Comparison of ENCODE assay signal across 11 cellular contexts in genomic region chr20:3681931-3682820, GRCh38. TPM values are rescaled to one million over a fixed set of nuclear protein-coding genes. Genes with fewer than 3 reads are reported as not detected.
DNase-seq lines count a peak whose midpoint lies in the region; ATAC-seq and TF ChIP-seq lines count a peak whose summit lies in the region.
"Had no signal": no experiment of that assay in that cellular context is flagged by ENCODE, and none has a peak within 500 bp of the region (broad histone marks: within the 10 kb centered on the region; RNA-seq: fewer than 3 reads in every experiment).

ADAM33 (minus strand) TSS chr20:3682010; CDS start chr20:3682004, 6 bp downstream.

- peak within 1 kb of the TSS; percentile 66 for H2AFZ ChIP-seq in parathyroid adenoma

- DNase-seq in AG20443 (ENCODE audit: low spot score) = peak; percentile 78
- peak; percentile 29 for DNase-seq in amniotic epithelial cell (ENCODE audit: low read depth)
- DNase-seq in left ventricle myocardium inferior = peak; percentile 64
- DNase-seq in putamen (ENCODE audit: low spot score) = no peak
- DNase-seq in activated CD4-positive, alpha-beta T cell treated with anti-CD3 and anti-CD28 coated beads for 48 hours = no peak
- DNase-seq: T-helper 9 cell had no signal

- TF ChIP-seq CTCF in left ventricle myocardium inferior (IDR thresholded peaks at IDR 0.05; ENCODE audit: borderline replicate concordance) (no peak), parathyroid adenoma (IDR thresholded peaks at IDR 0.05) (no peak)

- H3K36me3 ChIP-seq in left ventricle myocardium inferior (no peaks in the 10 kb centered on the region), parathyroid adenoma (ENCODE audit: control insufficient read depth, insufficient read depth, low read length) (no peaks in the 10 kb centered on the region)
- H3K36me3 ChIP-seq: adrenal gland had no signal

- H3K4me1 ChIP-seq in left ventricle myocardium inferior (peaks cover 47% of the 10 kb centered on the region), parathyroid adenoma (no peaks in the 10 kb centered on the region)

- intact Hi-C loops in left ventricle myocardium inferior (cut with micrococcal nuclease) = no loop called here

- H3K9me3 ChIP-seq in left ventricle myocardium inferior (replicated peaks) (no peaks in the 10 kb centered on the region), parathyroid adenoma (ENCODE audit: control insufficient read depth, low read length) (no peaks in the 10 kb centered on the region)
- H3K9me3 ChIP-seq: adrenal gland had no signal

- ATAC-seq in GM19397 (IDR thresholded peaks at IDR 0.05; ENCODE audit: unreplicated experiment) = no peak
- ATAC-seq in HG02973 (IDR thresholded peaks at IDR 0.05; ENCODE audit: unreplicated experiment) = no peak

- H3K27me3 ChIP-seq in left ventricle myocardium inferior (ENCODE audit: low read depth) (peaks cover 38% of the 10 kb centered on the region), parathyroid adenoma (ENCODE audit: control insufficient read depth, insufficient read depth, low read length) (no peaks in the 10 kb centered on the region)

- no peak within 1 kb of the TSS for H3K9ac ChIP-seq in parathyroid adenoma

- H3K27ac ChIP-seq in left ventricle myocardium inferior (replicated peaks) = peak within 1 kb of the TSS; percentile 83
- H3K27ac ChIP-seq in parathyroid adenoma = no peak within 1 kb of the TSS

- H3K79me2 ChIP-seq in parathyroid adenoma = no peaks in the 10 kb centered on the region

- H3K4me3 ChIP-seq in left ventricle myocardium inferior (peak within 1 kb of the TSS; percentile 72), parathyroid adenoma (ENCODE audit: low read depth, low read length) (no peak within 1 kb of the TSS)

- H3K4me2 ChIP-seq in parathyroid adenoma (ENCODE audit: low read length) = peak within 1 kb of the TSS; percentile 53

RNA-seq across cellular contexts. Expression of gene ADAM33, which starts in this region (rescaled TPM):
- 10.8 TPM for total RNA-seq in left ventricle myocardium inferior
- total RNA-seq: pulmonary artery endothelial cell had no signal

Comparison
In these comparisons a context has a peak if more than half of its experiments do, and no peak if none do; other contexts are left out.
1. DNase-seq: peak in AG20443 (single experiment), amniotic epithelial cell (single experiment) and left ventricle myocardium inferior (single experiment); none in putamen (single experiment) and activated CD4-positive, alpha-beta T cell treated with anti-CD3 and anti-CD28 coated beads for 48 hours (single experiment).